Comparison of ENCODE assay signal across 20 cellular contexts in genomic region chr2:1663621-1664020, GRCh38.
"Had no signal": no experiment of that assay in that cellular context is flagged by ENCODE, and none has a peak within 500 bp of the region (broad histone marks: within the 10 kb centered on the region; RNA-seq: fewer than 3 reads in every experiment).

No MANE protein-coding gene starts in this region.

- DNase-seq: activated CD4-positive, alpha-beta T cell treated with anti-CD3 and anti-CD28 coated beads for 4 hours; activated CD8-positive, alpha-beta T cell treated with anti-CD3 and anti-CD28 coated beads for 36 hours; activated gamma-delta T cell; activated naive CD8-positive, alpha-beta T cell treated with anti-CD3 and anti-CD28 coated beads for 36 hours; activated T-cell treated with anti-CD3 and anti-CD28 coated beads, Interleukin-2, amount 50 U/mL, for 48 hours; amygdala; central memory CD4-positive, alpha-beta T cell; effector CD8-positive, alpha-beta T cell; immature natural killer cell; naive thymus-derived CD4-positive, alpha-beta T cell; nucleus accumbens; stimulated activated CD4-positive, alpha-beta T cell treated with anti-CD3 and anti-CD28 coated beads, Interleukin-12 subunit alpha, Interleukin-12 subunit beta, amount 100 ng/mL, for 4 hours; stimulated activated CD4-positive, alpha-beta T cell treated with anti-CD3 and anti-CD28 coated beads, Interleukin-2, amount 100 ng/mL, for 24 hours; T-helper 2 cell; thyroid gland; uterus had no signal

- H3K36me3 ChIP-seq: uterus had no signal

- H3K36me3 Mint-ChIP-seq: activated naive CD8-positive, alpha-beta T cell treated with anti-CD3 and anti-CD28 coated beads for 36 hours; immature natural killer cell; naive thymus-derived CD4-positive, alpha-beta T cell had no signal

- H3K9me3 ChIP-seq: body of pancreas, mucosa of descending colon, psoas muscle, thyroid gland, uterus had no signal

- H3K4me1 Mint-ChIP-seq: activated naive CD8-positive, alpha-beta T cell treated with anti-CD3 and anti-CD28 coated beads for 36 hours; immature natural killer cell had no signal

- H3K4me3 Mint-ChIP-seq: activated CD8-positive, alpha-beta T cell treated with anti-CD3 and anti-CD28 coated beads for 36 hours; activated naive CD8-positive, alpha-beta T cell treated with anti-CD3 and anti-CD28 coated beads for 36 hours; immature natural killer cell; naive thymus-derived CD4-positive, alpha-beta T cell had no signal

- H3K4me3 ChIP-seq: body of pancreas, mucosa of descending colon, psoas muscle, thyroid gland, uterus had no signal

- ATAC-seq: activated CD8-positive, alpha-beta T cell treated with anti-CD3 and anti-CD28 coated beads for 36 hours; mucosa of descending colon; naive thymus-derived CD4-positive, alpha-beta T cell; psoas muscle had no signal

- H3K27ac Mint-ChIP-seq: activated CD8-positive, alpha-beta T cell treated with anti-CD3 and anti-CD28 coated beads for 36 hours; activated naive CD8-positive, alpha-beta T cell treated with anti-CD3 and anti-CD28 coated beads for 36 hours; immature natural killer cell; naive thymus-derived CD4-positive, alpha-beta T cell had no signal

- H3K9me3 Mint-ChIP-seq: activated CD8-positive, alpha-beta T cell treated with anti-CD3 and anti-CD28 coated beads for 36 hours; activated naive CD8-positive, alpha-beta T cell treated with anti-CD3 and anti-CD28 coated beads for 36 hours; immature natural killer cell had no signal

- H3K27me3 ChIP-seq: thyroid gland, uterus had no signal

- H3K4me1 ChIP-seq: psoas muscle, thyroid gland, uterus had no signal

- H3K27ac ChIP-seq: body of pancreas, epithelial cell of prostate, psoas muscle, thyroid gland, uterus had no signal
